ENCODE assay signal across 8 cellular contexts in the genomic region with DNA sequence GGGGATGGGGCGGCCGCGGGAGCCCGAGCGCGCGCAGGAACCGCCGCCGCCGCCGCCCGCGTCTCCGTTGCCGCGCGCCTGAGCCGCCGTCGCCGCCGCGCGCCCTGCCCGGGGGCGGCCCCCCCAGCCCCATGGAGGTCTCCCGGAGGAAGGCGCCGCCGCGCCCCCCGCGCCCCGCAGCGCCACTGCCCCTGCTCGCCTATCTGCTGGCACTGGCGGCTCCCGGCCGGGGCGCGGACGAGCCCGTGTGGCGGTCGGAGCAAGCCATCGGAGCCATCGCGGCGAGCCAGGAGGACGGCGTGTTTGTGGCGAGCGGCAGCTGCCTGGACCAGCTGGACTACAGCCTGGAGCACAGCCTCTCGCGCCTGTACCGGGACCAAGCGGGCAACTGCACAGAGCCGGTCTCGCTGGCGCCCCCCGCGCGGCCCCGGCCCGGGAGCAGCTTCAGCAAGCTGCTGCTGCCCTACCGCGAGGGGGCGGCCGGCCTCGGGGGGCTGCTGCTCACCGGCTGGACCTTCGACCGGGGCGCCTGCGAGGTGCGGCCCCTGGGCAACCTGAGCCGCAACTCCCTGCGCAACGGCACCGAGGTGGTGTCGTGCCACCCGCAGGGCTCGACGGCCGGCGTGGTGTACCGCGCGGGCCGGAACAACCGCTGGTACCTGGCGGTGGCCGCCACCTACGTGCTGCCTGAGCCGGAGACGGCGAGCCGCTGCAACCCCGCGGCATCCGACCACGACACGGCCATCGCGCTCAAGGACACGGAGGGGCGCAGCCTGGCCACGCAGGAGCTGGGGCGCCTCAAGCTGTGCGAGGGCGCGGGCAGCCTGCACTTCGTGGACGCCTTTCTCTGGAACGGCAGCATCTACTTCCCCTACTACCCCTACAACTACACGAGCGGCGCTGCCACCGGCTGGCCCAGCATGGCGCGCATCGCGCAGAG. TPM values are rescaled to one million over a fixed set of nuclear protein-coding genes. Genes with fewer than 3 reads are reported as not detected.
DNase-seq lines count a peak whose midpoint lies in the region; ATAC-seq, FAIRE-seq and TF ChIP-seq lines count a peak whose summit lies in the region.

No MANE protein-coding gene starts in this region.

- peak overlapping the region; percentile 74 for H3K4me2 ChIP-seq in mammary epithelial cell (ENCODE audit: insufficient read depth, low read depth, low read length)

- intact Hi-C loops in Caco-2 (cut with micrococcal nuclease; ENCODE audit: unreplicated experiment) (no loop called here), mammary epithelial cell (cut with micrococcal nuclease) (no loop called here), kidney (cut with DNase I) (no loop called here)

- H3K36me3 ChIP-seq in Caco-2 (ENCODE audit: control insufficient read depth, insufficient read depth, low read length) (no peaks in the 10 kb centered on the region), mammary epithelial cell (ENCODE audit: insufficient read depth, low read length) (no peaks in the 10 kb centered on the region), kidney (ENCODE audit: control insufficient read depth in 1 of 2, insufficient read depth in 2 of 2, low read length in 2 of 2) (no peaks in the 10 kb centered on the region)

- H2AFZ ChIP-seq in mammary epithelial cell (ENCODE audit: low read depth, low read length), result peak overlapping the region; percentile 28

- peaks cover 44% of the 10 kb centered on the region for H3K4me1 ChIP-seq in Caco-2
- peaks cover 11% of the 10 kb centered on the region for H3K4me1 ChIP-seq in mammary epithelial cell (ENCODE audit: insufficient read depth, low read length)
- H3K4me1 ChIP-seq in kidney (ENCODE audit: control insufficient read depth in 1 of 2, insufficient read depth in 1 of 2, low read depth in 1 of 2, low read length in 2 of 2), result peaks cover 5 to 11% of the 10 kb centered on the region in 2 donors

- peak; percentile 46 to 56 for TF ChIP-seq CTCF in Caco-2 (IDR thresholded peaks at IDR 0.05; ENCODE audit: insufficient read depth in 1 of 2, low read depth in 1 of 2, low read length in 1 of 2, severe bottlenecking in 1 of 2, unreplicated experiment in 1 of 2)
- peak in 1 of 2 donors; percentile 2 for TF ChIP-seq CTCF in mammary epithelial cell (conservative IDR thresholded peaks at IDR 0.05 in 1 of 2, IDR thresholded peaks at IDR 0.05 in 1 of 2; ENCODE audit: extremely low read depth in 1 of 2, insufficient read depth in 1 of 2, low read depth in 1 of 2, low read length in 2 of 2)
- no peak for TF ChIP-seq CTCF in kidney (IDR thresholded peaks at IDR 0.05; ENCODE audit: borderline replicate concordance, extremely low read depth, insufficient read depth)

- H3K27me3 Mint-ChIP-seq in Caco-2 (ENCODE audit: insufficient read depth, unreplicated experiment), result no peaks in the 10 kb centered on the region
- no peaks in the 10 kb centered on the region for H3K27me3 Mint-ChIP-seq in T-helper 17 cell

- peaks cover 4% of the 10 kb centered on the region for H4K20me1 ChIP-seq in mammary epithelial cell (ENCODE audit: insufficient read depth, low read length)

- H3K4me1 Mint-ChIP-seq in Caco-2 (ENCODE audit: low read depth, unreplicated experiment) (peaks cover 35% of the 10 kb centered on the region), T-helper 17 cell (peaks cover 36% of the 10 kb centered on the region)

- H3K4me3 ChIP-seq in Caco-2 (ENCODE audit: low read depth, low read length), result peak overlapping the region; percentile 82
- H3K4me3 ChIP-seq in mammary epithelial cell (replicated peaks in 1 of 3; ENCODE audit: insufficient read depth in 1 of 3, low read depth in 2 of 3, low read length in 3 of 3), result peak overlapping the region in 1 of 3 experiments; percentile 37
- peak overlapping the region; percentile 46 to 48 for H3K4me3 ChIP-seq in kidney (ENCODE audit: low read length in 2 of 2)

- 2% methylated on average over 13 of the region's 124 CpGs for WGBS in mammary epithelial cell (ENCODE audit: low coverage, missing lambda C conversion rate)

- FAIRE-seq in kidney (lab: Jason Lieb, UNC), result no peak

- CTCF ChIA-PET in Caco-2 (lab: Charles Lee), result interaction anchor here (0.6 to 1.2 kb wide), 3 partner anchors 35 to 139 kb away, joined by 3 to 5 read pairs (median 3); no protein-coding TSS in a partner anchor
- CTCF ChIA-PET in mammary epithelial cell (lab: Charles Lee; ENCODE audit: low non-redundant PET), result no interaction called here

- H3K4me3 Mint-ChIP-seq in Caco-2 (ENCODE audit: unreplicated experiment) (peak overlapping the region; percentile 88), T-helper 17 cell (peak overlapping the region; percentile 96)

- H3K9ac ChIP-seq in mammary epithelial cell (ENCODE audit: insufficient read depth, low read length), result no peak overlapping the region
- no peak overlapping the region for H3K9ac ChIP-seq in kidney (ENCODE audit: low read length in 2 of 2)

- H3K9me3 ChIP-seq in Caco-2 (no peaks in the 10 kb centered on the region), T-helper 17 cell (ENCODE audit: control insufficient read depth, low read length, poor library complexity, severe bottlenecking) (no peaks in the 10 kb centered on the region), mammary epithelial cell (replicated peaks; ENCODE audit: insufficient read depth, low read length) (no peaks in the 10 kb centered on the region), kidney (ENCODE audit: control insufficient read depth in 1 of 2, low read length in 2 of 2) (no peaks in the 10 kb centered on the region)

- no peaks in the 10 kb centered on the region for H3K79me2 ChIP-seq in mammary epithelial cell (ENCODE audit: insufficient read depth, low read length)

- dilution Hi-C loops in mammary epithelial cell (cut with HindIII; ENCODE audit: low sequenced_read_pairs), result no loop called here

- no peaks in the 10 kb centered on the region for H3K9me3 Mint-ChIP-seq in Caco-2 (ENCODE audit: unreplicated experiment)

- H3K27ac ChIP-seq in mammary epithelial cell (ENCODE audit: insufficient read depth, low read depth, low read length) (no peak overlapping the region), kidney (ENCODE audit: low read depth in 2 of 2, low read length in 2 of 2) (no peak overlapping the region)

- BruUV-seq in Caco-2 (replicated peaks; lab: Mats Ljungman, UMichigan) (no TSS peak), mammary epithelial cell (replicated peaks; lab: Mats Ljungman, UMichigan) (no TSS peak)

- in situ Hi-C loops in mammary epithelial cell (cut with MboI; ENCODE audit: low sequenced_read_pairs in 2 of 2), result no loop called here

- H3K27ac Mint-ChIP-seq in Caco-2 (ENCODE audit: unreplicated experiment), result peak overlapping the region; percentile 47
- H3K27ac Mint-ChIP-seq in T-helper 17 cell, result no peak overlapping the region

- POLR2A ChIA-PET in Caco-2 (lab: Charles Lee), result no interaction called here

- peak; percentile 18 for ATAC-seq in GM19372 (IDR thresholded peaks at IDR 0.05; ENCODE audit: low read depth, unreplicated experiment)
- peak; percentile 24 for ATAC-seq in HG03460 (IDR thresholded peaks at IDR 0.05; ENCODE audit: unreplicated experiment)
- ATAC-seq in T-helper 17 cell, result peak; percentile 38

- peak; percentile 69 to 84 for DNase-seq in Caco-2
- DNase-seq in T-helper 17 cell, result peak; percentile 20 to 41 (median 22)
- peak; percentile 17 for DNase-seq in mammary epithelial cell
- peak; percentile 85 for DNase-seq in kidney
- peak; percentile 27 to 42 for DNase-seq in stimulated activated CD4-positive, alpha-beta T cell treated with anti-CD3 and anti-CD28 coated beads, Interleukin-4, amount 100 ng/mL, for 4 hours
- DNase-seq in NCI-H1436 treated with DMSO at 0.1 percent for 48 hours (lab: John Stamatoyannopoulos, UW), result no peak

- H3K27me3 ChIP-seq in Caco-2 (replicated peaks; ENCODE audit: control insufficient read depth, insufficient read depth, low read length) (no peaks in the 10 kb centered on the region), mammary epithelial cell (ENCODE audit: insufficient read depth, low read length) (peaks cover 40% of the 10 kb centered on the region)

- H3K36me3 Mint-ChIP-seq in Caco-2 (ENCODE audit: insufficient read depth, unreplicated experiment) (peaks cover 19% of the 10 kb centered on the region), T-helper 17 cell (ENCODE audit: low read depth) (no peaks in the 10 kb centered on the region)

RNA-seq across cellular contexts. Expression of gene PLXNC1, which starts 0.7 kb away (rescaled TPM):
- total RNA-seq in Caco-2 (2022) (41.3 and 47.7 TPM in 2 replicates), T-helper 17 cell (10 to 100 TPM; 26.5 to 30.6 TPM), mammary epithelial cell (1 to 10 TPM in 1 of 2 donors, under 1 TPM in 1; 0.61 to 3.2 TPM), kidney (11.6 TPM)
- polyA plus RNA-seq in mammary epithelial cell (0.48 TPM), kidney (ENCODE audit: insufficient read depth, low read depth, low replicate concordance) (1.8 TPM)
- 1.1 TPM for polyA minus RNA-seq in mammary epithelial cell
